31 cellular contexts compared by ENCODE assay signal in genomic region chr4:24910504-24910903, GRCh38. TPM values are rescaled to one million over a fixed set of nuclear protein-coding genes. Genes with fewer than 3 reads are reported as not detected.
DNase-seq lines count a peak whose midpoint lies in the region; ATAC-seq and TF ChIP-seq lines count a peak whose summit lies in the region.
"Had no signal": no experiment of that assay in that cellular context is flagged by ENCODE, and none has a peak within 500 bp of the region (broad histone marks: within the 10 kb centered on the region; RNA-seq: fewer than 3 reads in every experiment).

No MANE protein-coding gene starts in this region.

- H3K4me2 ChIP-seq in osteoblast (ENCODE audit: insufficient read depth, low read length), result no peak overlapping the region
- H3K4me2 ChIP-seq: smooth muscle cell had no signal

- H3K9me3 ChIP-seq in osteoblast (ENCODE audit: low read depth, low read length), result no peaks in the 10 kb centered on the region
- H3K9me3 ChIP-seq: uterus had no signal

- TF ChIP-seq CTCF in epithelial cell of esophagus (IDR thresholded peaks at IDR 0.05; ENCODE audit: insufficient read depth, low read depth, low read length, missing control alignments), result no peak
- TF ChIP-seq CTCF in osteoblast (IDR thresholded peaks at IDR 0.05; ENCODE audit: extremely low read depth, low read depth, low read length), result peak; percentile 11

- H3K4me3 ChIP-seq in epithelial cell of esophagus (ENCODE audit: low read length) (no peak overlapping the region), osteoblast (ENCODE audit: insufficient read depth, low read length) (no peak overlapping the region)
- H3K4me3 ChIP-seq: GM12878, left ventricle myocardium inferior, SK-N-MC, smooth muscle cell, uterus had no signal

- ATAC-seq in GM18520 (IDR thresholded peaks at IDR 0.05; ENCODE audit: unreplicated experiment) (no peak), HG03520 (IDR thresholded peaks at IDR 0.05; ENCODE audit: unreplicated experiment) (no peak)
- ATAC-seq: CD8-positive, alpha-beta T cell; GM12878; HepG2; naive thymus-derived CD4-positive, alpha-beta T cell; stimulated activated effector memory CD8-positive, alpha-beta T cell treated with anti-CD3 and anti-CD28 coated beads, Interleukin-12 subunit alpha, Interleukin-12 subunit beta, amount 100 ng/mL, for 72 hours had no signal

- no peak overlapping the region for H3K27ac ChIP-seq in osteoblast (ENCODE audit: low read depth, low read length)
- H3K27ac ChIP-seq: HL-60, RWPE1, SK-N-MC, uterus, WERI-Rb-1 had no signal

- H4K20me1 ChIP-seq in osteoblast (ENCODE audit: insufficient read depth, low read length), result peaks cover 4% of the 10 kb centered on the region

- H3K36me3 ChIP-seq in osteoblast (ENCODE audit: insufficient read depth, low read length), result peaks cover 8% of the 10 kb centered on the region
- H3K36me3 ChIP-seq: uterus had no signal

- peak; percentile 66 for DNase-seq in ELR (ENCODE audit: low read depth)
- peak; percentile 59 for DNase-seq in RPMI7951 (ENCODE audit: low read depth)
- DNase-seq in epithelial cell of esophagus (ENCODE audit: low read depth), result peak; percentile 28
- peak; percentile 94 for DNase-seq in osteoblast (ENCODE audit: insufficient read length, low spot score, missing footprints)
- no peak for DNase-seq in NOMO-1 treated with DMSO at 0.1 percent for 48 hours (lab: John Stamatoyannopoulos, UW; ENCODE audit: unreplicated experiment)
- no peak for DNase-seq in stimulated activated CD4-positive, alpha-beta T cell treated with anti-CD3 and anti-CD28 coated beads, Interleukin-15, amount 100 ng/mL, for 24 hours
- DNase-seq: activated CD4-positive, alpha-beta T cell treated with anti-CD3 and anti-CD28 coated beads, Interleukin-2, amount 10 ng/mL, durations not matched to agents 24 days and 14 days; activated naive CD4-positive, alpha-beta T cell treated with anti-CD3 and anti-CD28 coated beads, Interleukin-2, amount 10 ng/mL, durations not matched to agents 7 days and 5 days; caudate nucleus; CD8-positive, alpha-beta T cell; foreskin melanocyte; GF-D8; H9; hippocampal formation; left ventricle myocardium inferior; naive thymus-derived CD4-positive, alpha-beta T cell; NCI-H1092; NCI-H187; NCI-H526 treated with DMSO at 0.1 percent for 48 hours; stimulated activated CD4-positive, alpha-beta T cell treated with anti-CD3 and anti-CD28 coated beads, Interleukin-2, amount 100 ng/mL, for 48 hours; uterus; WERI-Rb-1 had no signal

- no peak overlapping the region for H2AFZ ChIP-seq in osteoblast (ENCODE audit: low read length)

- H3K4me1 ChIP-seq in osteoblast (ENCODE audit: insufficient read depth, low read length), result peaks cover 7% of the 10 kb centered on the region

- no peaks in the 10 kb centered on the region for H3K27me3 ChIP-seq in osteoblast (ENCODE audit: insufficient read depth, low read length)
- H3K27me3 ChIP-seq: uterus had no signal

- peaks cover 3% of the 10 kb centered on the region for H3K79me2 ChIP-seq in osteoblast (ENCODE audit: insufficient read depth, low read length)

RNA-seq across cellular contexts. Expression of gene CCDC149, which starts 2.3 kb away (rescaled TPM):
- total RNA-seq in RPMI7951 (2014; rRNA removed; shearing (Covaris generic)), result 4.1 and 4.3 TPM in 2 replicates
- 12.3 and 14.7 TPM in 2 replicates for total RNA-seq in osteoblast
- total RNA-seq: activated CD4-positive, alpha-beta T cell treated with anti-CD3 and anti-CD28 coated beads, Interleukin-2, amount 10 ng/mL, durations not matched to agents 24 days and 14 days; CD8-positive, alpha-beta T cell had no signal

Comparison
In these comparisons a context has a peak if more than half of its experiments do, and no peak if none do; other contexts are left out.
1. DNase-seq: peak in ELR (single experiment), RPMI7951 (single experiment), epithelial cell of esophagus (single experiment) and osteoblast (single experiment); none in NOMO-1 treated with DMSO at 0.1 percent for 48 hours (single experiment) and stimulated activated CD4-positive, alpha-beta T cell treated with anti-CD3 and anti-CD28 coated beads, Interleukin-15, amount 100 ng/mL, for 24 hours (single experiment).